ENCODE assay signal across 9 cellular contexts in the genomic region with DNA sequence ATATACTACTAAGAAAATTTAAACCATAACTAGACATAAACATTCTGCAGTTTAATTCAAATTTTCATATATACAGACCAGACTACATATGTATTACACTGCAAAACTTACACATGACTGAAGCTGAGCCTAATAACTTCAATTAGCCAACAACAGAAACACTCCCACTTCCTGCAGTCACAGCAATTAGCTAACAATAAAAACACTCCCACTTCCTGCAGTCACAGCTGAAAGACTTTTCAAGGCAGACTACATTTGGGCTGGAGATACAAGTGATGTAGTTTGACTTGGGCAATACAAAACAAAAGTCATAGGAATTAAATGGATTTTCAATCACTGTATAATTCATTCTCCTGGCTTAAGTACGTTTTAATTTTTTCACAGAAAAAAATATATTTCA. TPM values are rescaled to one million over a fixed set of nuclear protein-coding genes. Genes with fewer than 3 reads are reported as not detected.
DNase-seq lines count a peak whose midpoint lies in the region; ATAC-seq, FAIRE-seq and TF ChIP-seq lines count a peak whose summit lies in the region.
"Had no signal": no experiment of that assay in that cellular context is flagged by ENCODE, and none has a peak within 500 bp of the region (broad histone marks: within the 10 kb centered on the region; RNA-seq: fewer than 3 reads in every experiment).

No MANE protein-coding gene starts in this region.

- POLR2A ChIA-PET in PC-3 (lab: Charles Lee; ENCODE audit: unreplicated experiment): no interaction called here

- H3K4me2 ChIP-seq in PC-3 (ENCODE audit: low read length) (no peak overlapping the region), smooth muscle cell (no peak overlapping the region), osteoblast (ENCODE audit: insufficient read depth, low read length) (no peak overlapping the region)

- ATAC-seq in PC-3: peak; percentile 19; the same call in 1 of the 2 replicates

- no peaks in the 10 kb centered on the region for H3K9me3 ChIP-seq in PC-3 (ENCODE audit: low read length)
- no peaks in the 10 kb centered on the region for H3K9me3 ChIP-seq in smooth muscle cell (replicated peaks; ENCODE audit: low read depth)
- H3K9me3 ChIP-seq in osteoblast (ENCODE audit: low read depth, low read length): no peaks in the 10 kb centered on the region

- DNase-seq in DMS153 (lab: John Stamatoyannopoulos, UW): peak; percentile 16
- DNase-seq in DMS153 treated with DMSO at 0.1 percent for 48 hours (lab: John Stamatoyannopoulos, UW; ENCODE audit: unreplicated experiment): no peak
- DNase-seq in PC-3: no peak
- DNase-seq in endothelial cell (ENCODE audit: low spot score): no peak
- DNase-seq in smooth muscle cell (lab: John Stamatoyannopoulos, UW; ENCODE audit: unreplicated experiment): no peak
- no peak for DNase-seq in osteoblast (ENCODE audit: insufficient read length, low spot score, missing footprints)
- no peak for DNase-seq in H54 (ENCODE audit: insufficient read length, low spot score)
- DNase-seq in midbrain (lab: John Stamatoyannopoulos, UW): no peak

- H3K27ac ChIP-seq in PC-3 (ENCODE audit: low read length) (no peak overlapping the region), smooth muscle cell (ENCODE audit: low read depth) (peak overlapping the region; percentile 35), osteoblast (ENCODE audit: low read depth, low read length) (no peak overlapping the region)
- H3K27ac ChIP-seq: 22Rv1 had no signal

- H3K9ac ChIP-seq in PC-3 (ENCODE audit: low read length) (no peak overlapping the region), smooth muscle cell (ENCODE audit: low read depth) (no peak overlapping the region)

- intact Hi-C loops in PC-3 (cut with micrococcal nuclease): loop anchor here (1.0 to 2.0 kb wide), 5 partner anchors 63 to 353 kb away; partner anchors contain the start of gene SNRPA1

- H3K79me2 ChIP-seq in PC-3 (ENCODE audit: low read length) (no peaks in the 10 kb centered on the region), smooth muscle cell (ENCODE audit: low read depth) (no peaks in the 10 kb centered on the region), osteoblast (ENCODE audit: insufficient read depth, low read length) (peaks cover 7% of the 10 kb centered on the region)

- no peaks in the 10 kb centered on the region for H3K27me3 Mint-ChIP-seq in endothelial cell (ENCODE audit: unreplicated experiment)

- H3K9me2 ChIP-seq in PC-3 (replicated peaks; ENCODE audit: low read length): no peaks in the 10 kb centered on the region

- peaks cover 17% of the 10 kb centered on the region for H3K36me3 Mint-ChIP-seq in endothelial cell (ENCODE audit: low read depth, unreplicated experiment)

- no peak for FAIRE-seq in H54 (lab: Jason Lieb, UNC)

- TF ChIP-seq POLR2A in H54 (IDR thresholded peaks at IDR 0.05; ENCODE audit: low read depth, low read length): no peak

- BruUV-seq in PC-3 (replicated peaks; lab: Mats Ljungman, UMichigan): no TSS peak

- WGBS in smooth muscle cell (ENCODE audit: low lambda C conversion rate): 91% methylated on average over 1 of the region's 1 CpG

- no peaks in the 10 kb centered on the region for H3K9me3 Mint-ChIP-seq in endothelial cell (ENCODE audit: unreplicated experiment)

- H3F3A ChIP-seq in PC-3 (ENCODE audit: low read length, unreplicated experiment): no peaks in the 10 kb centered on the region
- peaks cover 16% of the 10 kb centered on the region for H3F3A ChIP-seq in smooth muscle cell (ENCODE audit: low read depth)

- H3K27me3 ChIP-seq in PC-3 (ENCODE audit: low read length) (no peaks in the 10 kb centered on the region), smooth muscle cell (ENCODE audit: low read depth) (no peaks in the 10 kb centered on the region), osteoblast (ENCODE audit: insufficient read depth, low read length) (no peaks in the 10 kb centered on the region)

- no peak overlapping the region for H3K4me3 Mint-ChIP-seq in endothelial cell (ENCODE audit: unreplicated experiment)

- no peak overlapping the region for H3K4me3 ChIP-seq in PC-3 (ENCODE audit: low read length)
- no peak overlapping the region for H3K4me3 ChIP-seq in smooth muscle cell
- no peak overlapping the region for H3K4me3 ChIP-seq in osteoblast (ENCODE audit: insufficient read depth, low read length)

- CTCF ChIA-PET in PC-3 (lab: Charles Lee): no interaction called here

- TF ChIP-seq CTCF in PC-3 (conservative IDR thresholded peaks at IDR 0.05; ENCODE audit: low read depth, low read length) (no peak), endothelial cell (IDR thresholded peaks at IDR 0.05; ENCODE audit: unreplicated experiment) (no peak), smooth muscle cell (IDR thresholded peaks at IDR 0.05; ENCODE audit: borderline replicate concordance, insufficient read depth, poor library complexity, severe bottlenecking) (no peak), osteoblast (IDR thresholded peaks at IDR 0.05; ENCODE audit: extremely low read depth, low read depth, low read length) (no peak)

- H2AFZ ChIP-seq in PC-3 (ENCODE audit: low read length): no peak overlapping the region
- no peak overlapping the region for H2AFZ ChIP-seq in smooth muscle cell (ENCODE audit: low read depth)
- H2AFZ ChIP-seq in osteoblast (ENCODE audit: low read length): no peak overlapping the region

- H3K36me3 ChIP-seq in PC-3 (ENCODE audit: low read depth, low read length) (peaks cover 42% of the 10 kb centered on the region), smooth muscle cell (ENCODE audit: low read depth) (peaks cover 26% of the 10 kb centered on the region), osteoblast (ENCODE audit: insufficient read depth, low read length) (peaks cover 68% of the 10 kb centered on the region)

- peaks cover 15% of the 10 kb centered on the region for H3K4me1 Mint-ChIP-seq in endothelial cell (ENCODE audit: unreplicated experiment)

- H3K4me1 ChIP-seq in PC-3 (ENCODE audit: insufficient read depth, low read length) (peaks cover 16% of the 10 kb centered on the region), smooth muscle cell (ENCODE audit: low read depth) (no peaks in the 10 kb centered on the region), osteoblast (ENCODE audit: insufficient read depth, low read length) (no peaks in the 10 kb centered on the region)

- peak overlapping the region; percentile 81 for H3K27ac Mint-ChIP-seq in endothelial cell (ENCODE audit: unreplicated experiment)

- H4K20me1 ChIP-seq in PC-3 (ENCODE audit: low read length) (no peaks in the 10 kb centered on the region), smooth muscle cell (ENCODE audit: low read depth) (peaks cover 8% of the 10 kb centered on the region), osteoblast (ENCODE audit: insufficient read depth, low read length) (peaks cover 17% of the 10 kb centered on the region)

RNA-seq across cellular contexts. Expression of gene TM2D3, which starts 10.3 kb away (rescaled TPM):
- total RNA-seq in PC-3 (2014; rRNA removed): 18.4 and 23.3 TPM in 2 replicates
- 37.7 TPM for total RNA-seq in endothelial cell (ENCODE audit: unreplicated experiment)
- total RNA-seq in smooth muscle cell: 56.9 and 60.3 TPM in 2 replicates
- 43.6 and 47.2 TPM in 2 replicates for polyA plus RNA-seq in smooth muscle cell
- total RNA-seq in osteoblast: 31.8 and 32.6 TPM in 2 replicates
